ENCODE assay signal across 13 cellular contexts in the genomic region with DNA sequence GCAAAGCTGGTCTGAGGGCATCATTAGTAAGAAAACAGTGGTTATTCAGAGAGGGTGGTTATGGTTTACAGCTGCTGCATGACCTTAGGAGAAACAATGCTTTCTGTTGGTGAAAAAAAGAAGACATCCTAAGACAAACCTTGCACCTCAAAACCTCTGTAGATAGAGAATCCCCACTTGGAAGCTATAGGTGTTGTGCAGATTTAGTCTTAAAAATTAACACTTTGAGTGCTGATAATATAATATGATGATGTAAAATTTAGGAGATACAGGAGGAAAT. TPM values are rescaled to one million over a fixed set of nuclear protein-coding genes. Genes with fewer than 3 reads are reported as not detected.
DNase-seq lines count a peak whose midpoint lies in the region; ATAC-seq and TF ChIP-seq lines count a peak whose summit lies in the region.
"Had no signal": no experiment of that assay in that cellular context is flagged by ENCODE, and none has a peak within 500 bp of the region (broad histone marks: within the 10 kb centered on the region; RNA-seq: fewer than 3 reads in every experiment).

No MANE protein-coding gene starts in this region.

- H3F3A ChIP-seq in GM23338 (replicated peaks; ENCODE audit: low read depth), result no peaks in the 10 kb centered on the region

- peaks cover 57% of the 10 kb centered on the region for H3K79me2 ChIP-seq in GM23338 (replicated peaks; ENCODE audit: insufficient read depth)

- no peaks in the 10 kb centered on the region for H3K27me3 ChIP-seq in BLaER1 treated with 17β-estradiol and CSF1 and Interleukin-3, amounts not matched to agents 10 nM and 100 nM
- H3K27me3 ChIP-seq in GM23338 (ENCODE audit: insufficient read depth), result no peaks in the 10 kb centered on the region
- H3K27me3 ChIP-seq in thyroid gland, result no peaks in the 10 kb centered on the region
- H3K27me3 ChIP-seq: heart left ventricle had no signal

- 0 out of 2 replicates have a peak overlapping the region, but pooled peaks have one; percentile 8 for H3K27ac Mint-ChIP-seq in GM23338
- peak overlapping the region; percentile 93 for H3K27ac Mint-ChIP-seq in activated CD4-positive, alpha-beta memory T cell treated with anti-CD3 and anti-CD28 coated beads for 36 hours
- peak overlapping the region; percentile 98 for H3K27ac Mint-ChIP-seq in mesothelial cell of epicardium

- no peaks in the 10 kb centered on the region for H3K9me3 Mint-ChIP-seq in GM23338
- no peaks in the 10 kb centered on the region for H3K9me3 Mint-ChIP-seq in activated CD4-positive, alpha-beta memory T cell treated with anti-CD3 and anti-CD28 coated beads for 36 hours
- no peaks in the 10 kb centered on the region for H3K9me3 Mint-ChIP-seq in mesothelial cell of epicardium

- H3K4me1 Mint-ChIP-seq in GM23338 (peaks cover 39% of the 10 kb centered on the region), mesothelial cell of epicardium (peaks cover 64% of the 10 kb centered on the region)
- peaks cover 67% of the 10 kb centered on the region for H3K4me1 Mint-ChIP-seq in activated CD4-positive, alpha-beta memory T cell treated with anti-CD3 and anti-CD28 coated beads for 36 hours (ENCODE audit: low read depth)

- TF ChIP-seq CTCF in GM23338 (conservative IDR thresholded peaks at IDR 0.05; ENCODE audit: low read depth in 2 of 2), result no peak
- TF ChIP-seq CTCF in mesothelial cell of epicardium (IDR thresholded peaks at IDR 0.05; ENCODE audit: unreplicated experiment), result no peak
- no peak for TF ChIP-seq CTCF in foreskin fibroblast (IDR thresholded peaks at IDR 0.05; ENCODE audit: low read depth, low read length)
- no peak for TF ChIP-seq CTCF in thyroid gland (IDR thresholded peaks at IDR 0.05)

- POLR2A ChIA-PET in activated CD4-positive, alpha-beta memory T cell treated with anti-CD3 and anti-CD28 coated beads for 36 hours (lab: Charles Lee), result no interaction called here

- H3K36me3 ChIP-seq in BLaER1 treated with 17β-estradiol and CSF1 and Interleukin-3, amounts not matched to agents 10 nM and 100 nM, result peaks cover under 1 to 29% (median 9%) of the 10 kb centered on the region in 11 experiments; a peak in 19 of 22 replicates
- H3K36me3 ChIP-seq in GM23338 (ENCODE audit: insufficient read depth) (peaks cover 22% of the 10 kb centered on the region), thyroid gland (no peaks in the 10 kb centered on the region)

- peak overlapping the region in 5 of 10 experiments; percentile 85 to 96 (median 91); a peak in 5 of 20 replicates for H3K4me3 ChIP-seq in BLaER1 treated with 17β-estradiol and CSF1 and Interleukin-3, amounts not matched to agents 10 nM and 100 nM
- H3K4me3 ChIP-seq in GM23338 (no peak overlapping the region), foreskin fibroblast (ENCODE audit: low read depth in 1 of 2, low read length in 2 of 2) (no peak overlapping the region), thyroid gland (replicated peaks in 1 of 3) (no peak overlapping the region)

- intact Hi-C loops in activated CD4-positive, alpha-beta memory T cell treated with anti-CD3 and anti-CD28 coated beads for 36 hours (cut with micrococcal nuclease), result no loop called here
- intact Hi-C loops in thyroid gland (cut with DNase I), result no loop called here

- H3K9ac ChIP-seq in BLaER1 treated with 17β-estradiol and CSF1 and Interleukin-3, amounts not matched to agents 10 nM and 100 nM, result peak overlapping the region; percentile 89 to 97 (median 93); a peak in 18 of 22 replicates

- H3K27ac ChIP-seq in BLaER1 treated with 17β-estradiol and CSF1 and Interleukin-3, amounts not matched to agents 10 nM and 100 nM, result peak overlapping the region in 9 of 11 experiments; percentile 87 to 96 (median 92); a peak in 17 of 22 replicates
- H3K27ac ChIP-seq in GM23338 (ENCODE audit: low read depth) (0 out of 2 replicates have a peak overlapping the region, but pooled peaks have one; percentile 93), thyroid gland (no peak overlapping the region)

- peak overlapping the region; percentile 49; the same call in 1 of the 2 replicates for H2AFZ ChIP-seq in GM23338

- H3K4me3 Mint-ChIP-seq in GM23338 (peak overlapping the region; percentile 97), mesothelial cell of epicardium (peak overlapping the region; percentile 98)
- H3K4me3 Mint-ChIP-seq in activated CD4-positive, alpha-beta memory T cell treated with anti-CD3 and anti-CD28 coated beads for 36 hours, result peak overlapping the region; percentile 98

- H3K36me3 Mint-ChIP-seq in GM23338 (ENCODE audit: low read depth) (peaks cover 31% of the 10 kb centered on the region), mesothelial cell of epicardium (peaks cover 2% of the 10 kb centered on the region)
- peaks cover 33% of the 10 kb centered on the region for H3K36me3 Mint-ChIP-seq in activated CD4-positive, alpha-beta memory T cell treated with anti-CD3 and anti-CD28 coated beads for 36 hours

- H3K4me1 ChIP-seq in BLaER1 treated with 17β-estradiol and CSF1 and Interleukin-3, amounts not matched to agents 10 nM and 100 nM, result peaks cover 56 to 78% (median 69%) of the 10 kb centered on the region in 10 experiments
- H3K4me1 ChIP-seq in GM23338 (ENCODE audit: insufficient read depth) (peaks cover 21% of the 10 kb centered on the region; the same call in 1 of the 2 replicates), thyroid gland (peaks cover 40 to 41% of the 10 kb centered on the region in 2 donors)

- no peaks in the 10 kb centered on the region for H3K9me3 ChIP-seq in BLaER1 treated with 17β-estradiol and CSF1 and Interleukin-3, amounts not matched to agents 10 nM and 100 nM (replicated peaks in 1 of 11)
- no peaks in the 10 kb centered on the region for H3K9me3 ChIP-seq in thyroid gland
- H3K9me3 ChIP-seq: heart left ventricle had no signal

- H3K9me2 ChIP-seq in GM23338 (ENCODE audit: insufficient read depth), result no peaks in the 10 kb centered on the region

- CTCF ChIA-PET in activated CD4-positive, alpha-beta memory T cell treated with anti-CD3 and anti-CD28 coated beads for 36 hours (lab: Charles Lee), result interaction anchor here (0.9 to 2.9 kb wide), 2 partner anchors 18 to 88 kb away, joined by 3 to 31 read pairs; no protein-coding TSS in a partner anchor

- TF ChIP-seq POLR2A in thyroid gland (IDR thresholded peaks at IDR 0.05), result no peak

- no peak for ATAC-seq in GM23338
- ATAC-seq: heart left ventricle had no signal

- H3K4me2 ChIP-seq in BLaER1 treated with 17β-estradiol and CSF1 and Interleukin-3, amounts not matched to agents 10 nM and 100 nM, result peak overlapping the region; percentile 75 to 95 (median 84); a peak in 21 of 22 replicates
- peak overlapping the region; percentile 88 for H3K4me2 ChIP-seq in GM23338

- H4K20me1 ChIP-seq in BLaER1 treated with 17β-estradiol and CSF1 and Interleukin-3, amounts not matched to agents 10 nM and 100 nM, result peaks cover 0 to 24% (median 14%) of the 10 kb centered on the region in 11 experiments; a peak in 12 of 22 replicates
- H4K20me1 ChIP-seq in GM23338 (replicated peaks; ENCODE audit: insufficient read depth), result no peaks in the 10 kb centered on the region

- DNase-seq in GM23338 (ENCODE audit: low spot score) (no peak), mesothelial cell of epicardium (ENCODE audit: low spot score in 2 of 2, unreplicated experiment in 2 of 2) (no peak), NCI-H1436 (lab: John Stamatoyannopoulos, UW) (no peak), foreskin fibroblast (no peak), thyroid gland (no peak), Ammon's horn (ENCODE audit: low spot score) (no peak)
- no peak for DNase-seq in activated CD4-positive, alpha-beta memory T cell treated with anti-CD3 and anti-CD28 coated beads for 36 hours
- DNase-seq: activated CD8-positive, alpha-beta memory T cell treated with anti-CD3 and anti-CD28 coated beads, Interleukin-2, amount 50 U/mL, for 48 hours; dermis blood vessel endothelial cell; heart left ventricle; NCI-H2171 treated with DMSO at 0.1 percent for 48 hours; nucleus accumbens had no signal

- H3K27me3 Mint-ChIP-seq in GM23338 (ENCODE audit: insufficient read depth, low read depth, poor library complexity), result peaks cover 4% of the 10 kb centered on the region
- no peaks in the 10 kb centered on the region for H3K27me3 Mint-ChIP-seq in activated CD4-positive, alpha-beta memory T cell treated with anti-CD3 and anti-CD28 coated beads for 36 hours
- H3K27me3 Mint-ChIP-seq in mesothelial cell of epicardium (ENCODE audit: low read depth), result no peaks in the 10 kb centered on the region

TF ChIP-seq in GM23338, 12 proteins besides CTCF, POLR2A, EP300 and RAD21 (continues in another document):
- TF ChIP-seq ZNF331 (CRISPR knock-in tag; IDR thresholded peaks at IDR 0.05; ENCODE audit: low read depth), result no peak
- TF ChIP-seq NANOG (IDR thresholded peaks at IDR 0.05; ENCODE audit: borderline replicate concordance), result no peak

RNA-seq across cellular contexts. Expression of gene PTTG1, which starts 1.4 kb away (rescaled TPM):
- total RNA-seq in GM23338 (2014; rRNA removed; shearing (Covaris generic)), result 229 and 394 TPM in 2 replicates
- polyA plus RNA-seq in GM23338 (2016; fragmentation: Nextera tagmentation; extraction: Ambion mirVana), result 579 and 620 TPM in 2 replicates
- total RNA-seq in activated CD4-positive, alpha-beta memory T cell treated with anti-CD3 and anti-CD28 coated beads for 36 hours, result 100 to 1,000 TPM; 228 to 236 TPM
- 42.6 to 43.3 TPM (median 42.7 TPM) in 3 replicates for total RNA-seq in mesothelial cell of epicardium
- total RNA-seq in thyroid gland, result 100 to 1,000 TPM in 1 of 4 donors, 10 to 100 TPM in 3; 42.6 to 165 (median 79.4) TPM

RNA-seq across cellular contexts. Expression of gene SLU7, which starts 1.4 kb away (rescaled TPM):
- total RNA-seq in GM23338 (2014; rRNA removed; shearing (Covaris generic)), result 27.0 and 33.2 TPM in 2 replicates
- polyA plus RNA-seq in GM23338 (2016; fragmentation: Nextera tagmentation; extraction: Ambion mirVana), result 31.1 and 47.5 TPM in 2 replicates
- 10 to 100 TPM; 45.9 to 46.4 TPM for total RNA-seq in activated CD4-positive, alpha-beta memory T cell treated with anti-CD3 and anti-CD28 coated beads for 36 hours
- total RNA-seq in mesothelial cell of epicardium (35.8 to 39.0 TPM (median 36.9 TPM) in 3 replicates), thyroid gland (100 to 1,000 TPM in 2 of 4 donors, 10 to 100 TPM in 2; 70.1 to 122 (median 96.3) TPM)

RNA-seq across cellular contexts. Expression of gene FAM200C, which starts 20.4 kb away (rescaled TPM):
- total RNA-seq in GM23338 (2014; rRNA removed; shearing (Covaris generic)), result 6.9 and 7.4 TPM in 2 replicates
- polyA plus RNA-seq in GM23338 (2016; fragmentation: Nextera tagmentation; extraction: Ambion mirVana), result 3.3 and 4.6 TPM in 2 replicates
- total RNA-seq in activated CD4-positive, alpha-beta memory T cell treated with anti-CD3 and anti-CD28 coated beads for 36 hours, result 1 to 10 TPM; 1.1 to 1.4 TPM
- total RNA-seq in mesothelial cell of epicardium, result 5.8 to 6.6 TPM (median 6.0 TPM) in 3 replicates
- total RNA-seq in thyroid gland, result 1 to 10 TPM; 5.8 to 9.0 (median 7.2) TPM

RNA-seq across cellular contexts. Expression of gene C1QTNF2, which starts 49.8 kb away (rescaled TPM):
- 0.27 and 0.56 TPM in 2 replicates for total RNA-seq in GM23338 (2014; rRNA removed; shearing (Covaris generic))
- 0.61 and 0.92 TPM in 2 replicates for polyA plus RNA-seq in GM23338 (2016; fragmentation: Nextera tagmentation; extraction: Ambion mirVana)
- not detected for total RNA-seq in activated CD4-positive, alpha-beta memory T cell treated with anti-CD3 and anti-CD28 coated beads for 36 hours
- total RNA-seq in mesothelial cell of epicardium, result 1.3 to 1.8 TPM (median 1.4 TPM) in 3 replicates
- 1 to 10 TPM in 2 of 4 donors, not detected in 2; 1.1 TPM for total RNA-seq in thyroid gland

Comparison
In these comparisons a context has a peak if more than half of its experiments do, and no peak if none do; other contexts are left out.
1. H3K27ac ChIP-seq: peak in BLaER1 treated with 17β-estradiol and CSF1 and Interleukin-3, amounts not matched to agents 10 nM and 100 nM (9 of 11) and GM23338 (single experiment); none in thyroid gland (0 of 3).
2. H3K27ac Mint-ChIP-seq: peak in every context shown above with its lines; median percentile 98 in mesothelial cell of epicardium; 93 in activated CD4-positive, alpha-beta memory T cell treated with anti-CD3 and anti-CD28 coated beads for 36 hours; 8 in GM23338.
3. Peak in every context shown above with its lines, with median percentiles within 50 percentile points of each other: H3K4me3 Mint-ChIP-seq.